ENCODE assay signal across 8 cellular contexts in genomic region chr19:57319869-57320179, GRCh38. TPM values are rescaled to one million over a fixed set of nuclear protein-coding genes. Genes with fewer than 3 reads are reported as not detected.
DNase-seq lines count a peak whose midpoint lies in the region; ATAC-seq and TF ChIP-seq lines count a peak whose summit lies in the region.

No MANE protein-coding gene starts in this region.

- peak overlapping the region; percentile 84 for H3K27ac Mint-ChIP-seq in activated naive CD4-positive, alpha-beta T cell treated with anti-CD3 and anti-CD28 coated beads for 36 hours

- H3K27me3 Mint-ChIP-seq in activated naive CD4-positive, alpha-beta T cell treated with anti-CD3 and anti-CD28 coated beads for 36 hours (ENCODE audit: low read depth): peaks cover 28% of the 10 kb centered on the region

- peak in 1 of 2 donors; percentile 44 for ATAC-seq in upper lobe of left lung (ENCODE audit: low FRiP score in 2 of 2)

- peaks cover 2 to 18% (median 13%) of the 10 kb centered on the region in 4 donors for H3K4me1 ChIP-seq in liver (ENCODE audit: control insufficient read depth in 4 of 4, insufficient read depth in 4 of 4, low read length in 3 of 4)
- peaks cover 14 to 23% (median 18%) of the 10 kb centered on the region in 4 donors for H3K4me1 ChIP-seq in upper lobe of left lung

- DNase-seq in activated naive CD4-positive, alpha-beta T cell treated with anti-CD3 and anti-CD28 coated beads for 36 hours: no peak
- no peak for DNase-seq in activated naive CD4-positive, alpha-beta T cell treated with anti-CD3 and anti-CD28 coated beads, Interleukin-2, amount 50 U/mL, for 16 hours
- DNase-seq in astrocyte of the cerebellum (ENCODE audit: low read depth): no peak
- DNase-seq in upper lobe of left lung: no peak
- no peak for DNase-seq in NCI-H510A (lab: John Stamatoyannopoulos, UW)
- no peak for DNase-seq in stimulated activated CD4-positive, alpha-beta T cell treated with anti-CD3 and anti-CD28 coated beads, Interleukin-2, amount 100 ng/mL, for 48 hours
- no peak for DNase-seq in NCI-H146 (lab: John Stamatoyannopoulos, UW)

- H3K9me3 ChIP-seq in liver (ENCODE audit: control insufficient read depth in 4 of 4, low read length in 3 of 4) (peaks cover 3 to 21% (median 18%) of the 10 kb centered on the region in 4 donors), upper lobe of left lung (peaks cover 0 to 3% (median 2%) of the 10 kb centered on the region in 4 donors)

- H3K27ac ChIP-seq in liver (ENCODE audit: low read depth in 1 of 2, low read length in 2 of 2): peak overlapping the region; percentile 50 to 72
- H3K27ac ChIP-seq in upper lobe of left lung: peak overlapping the region; percentile 82 to 92 (median 88)

- peaks cover 21% of the 10 kb centered on the region for H3K4me1 Mint-ChIP-seq in activated naive CD4-positive, alpha-beta T cell treated with anti-CD3 and anti-CD28 coated beads for 36 hours (ENCODE audit: low read depth)

- H3K36me3 ChIP-seq in liver (ENCODE audit: control insufficient read depth in 4 of 4, insufficient read depth in 3 of 4, low read depth in 1 of 4, low read length in 3 of 4) (peaks cover 2 to 15% (median 14%) of the 10 kb centered on the region in 4 donors), upper lobe of left lung (peaks cover 0 to 16% (median 16%) of the 10 kb centered on the region in 4 donors)

- TF ChIP-seq EP300 in upper lobe of left lung (IDR thresholded peaks at IDR 0.05): no peak

- peak overlapping the region; percentile 84 for H3K4me3 Mint-ChIP-seq in activated naive CD4-positive, alpha-beta T cell treated with anti-CD3 and anti-CD28 coated beads for 36 hours

- in situ Hi-C loops in astrocyte of the cerebellum (cut with HindIII; ENCODE audit: low sequenced_read_pairs): no loop called here

- H3K9me3 Mint-ChIP-seq in activated naive CD4-positive, alpha-beta T cell treated with anti-CD3 and anti-CD28 coated beads for 36 hours: peaks cover 30% of the 10 kb centered on the region

- no peak for TF ChIP-seq POLR2A in upper lobe of left lung (IDR thresholded peaks at IDR 0.05)

- TF ChIP-seq CTCF in astrocyte of the cerebellum (IDR thresholded peaks at IDR 0.05; ENCODE audit: low read depth, low read length, missing control alignments) (no peak), liver (IDR thresholded peaks at IDR 0.05; ENCODE audit: low read depth, low read length, missing input control) (no peak), upper lobe of left lung (IDR thresholded peaks at IDR 0.05) (no peak)

- H3K36me3 Mint-ChIP-seq in activated naive CD4-positive, alpha-beta T cell treated with anti-CD3 and anti-CD28 coated beads for 36 hours (ENCODE audit: low read depth): peaks cover 54% of the 10 kb centered on the region

- H3K27me3 ChIP-seq in liver (ENCODE audit: control insufficient read depth in 4 of 4, insufficient read depth in 4 of 4, low read length in 3 of 4) (no peaks in the 10 kb centered on the region), upper lobe of left lung (peaks cover 0 to 4% (median 0%) of the 10 kb centered on the region in 4 donors)

- TF ChIP-seq RAD21 in liver (IDR thresholded peaks at IDR 0.05): no peak

- H3K9ac ChIP-seq in liver (ENCODE audit: low read depth in 1 of 2, low read length in 2 of 2): peak overlapping the region; percentile 19 to 81

- WGBS in liver: 0% methylated on average over 1 of the region's 1 CpG
- WGBS in upper lobe of left lung, 2 donors: 0% methylated on average over 1 of the region's 1 CpG

- intact Hi-C loops in activated naive CD4-positive, alpha-beta T cell treated with anti-CD3 and anti-CD28 coated beads for 36 hours (cut with micrococcal nuclease): loop anchor here (1.0 to 2.0 kb wide), 4 partner anchors 41 to 80 kb away; partner anchors contain the start of genes TRAPPC2B, ZNF547, ZNF548 and ZNF805

- H3K4me3 ChIP-seq in astrocyte of the cerebellum (ENCODE audit: low read depth, low read length) (peak overlapping the region; percentile 88), liver (ENCODE audit: low read depth in 1 of 3, low read length in 3 of 3) (peak overlapping the region; percentile 64 to 90 (median 66)), upper lobe of left lung (peak overlapping the region; percentile 46 to 97 (median 86))

- CTCF ChIA-PET in activated naive CD4-positive, alpha-beta T cell treated with anti-CD3 and anti-CD28 coated beads for 36 hours (lab: Charles Lee): no interaction called here

TF ChIP-seq in liver, 16 proteins besides CTCF, POLR2A, EP300 and RAD21:
- TF ChIP-seq JUND (IDR thresholded peaks at IDR 0.05): no peak
- TF ChIP-seq, protein P1, sequence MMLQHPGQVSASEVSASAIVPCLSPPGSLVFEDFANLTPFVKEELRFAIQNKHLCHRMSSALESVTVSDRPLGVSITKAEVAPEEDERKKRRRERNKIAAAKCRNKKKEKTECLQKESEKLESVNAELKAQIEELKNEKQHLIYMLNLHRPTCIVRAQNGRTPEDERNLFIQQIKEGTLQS (IDR thresholded peaks at IDR 0.05): no peak
- TF ChIP-seq HNF4A (conservative IDR thresholded peaks at IDR 0.05): no peak
- no peak for TF ChIP-seq EGR1 (IDR thresholded peaks at IDR 0.05; ENCODE audit: low read depth in 2 of 2)
- no peak for TF ChIP-seq SP1 (IDR thresholded peaks at IDR 0.05)
- TF ChIP-seq FOXA1 (IDR thresholded peaks at IDR 0.05): no peak
- TF ChIP-seq TAF1 (conservative IDR thresholded peaks at IDR 0.05): no peak
- no peak for TF ChIP-seq YY1 (IDR thresholded peaks at IDR 0.05)
- TF ChIP-seq, protein P2, sequence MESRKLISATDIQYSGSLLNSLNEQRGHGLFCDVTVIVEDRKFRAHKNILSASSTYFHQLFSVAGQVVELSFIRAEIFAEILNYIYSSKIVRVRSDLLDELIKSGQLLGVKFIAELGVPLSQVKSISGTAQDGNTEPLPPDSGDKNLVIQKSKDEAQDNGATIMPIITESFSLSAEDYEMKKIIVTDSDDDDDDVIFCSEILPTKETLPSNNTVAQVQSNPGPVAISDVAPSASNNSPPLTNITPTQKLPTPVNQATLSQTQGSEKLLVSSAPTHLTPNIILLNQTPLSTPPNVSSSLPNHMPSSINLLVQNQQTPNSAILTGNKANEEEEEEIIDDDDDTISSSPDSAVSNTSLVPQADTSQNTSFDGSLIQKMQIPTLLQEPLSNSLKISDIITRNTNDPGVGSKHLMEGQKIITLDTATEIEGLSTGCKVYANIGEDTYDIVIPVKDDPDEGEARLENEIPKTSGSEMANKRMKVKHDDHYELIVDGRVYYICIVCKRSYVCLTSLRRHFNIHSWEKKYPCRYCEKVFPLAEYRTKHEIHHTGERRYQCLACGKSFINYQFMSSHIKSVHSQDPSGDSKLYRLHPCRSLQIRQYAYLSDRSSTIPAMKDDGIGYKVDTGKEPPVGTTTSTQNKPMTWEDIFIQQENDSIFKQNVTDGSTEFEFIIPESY (IDR thresholded peaks at IDR 0.05): no peak

RNA-seq across cellular contexts. Expression of gene ZNF543, which starts 0.4 kb away (rescaled TPM):
- 1 to 10 TPM; 3.2 to 3.5 TPM for total RNA-seq in activated naive CD4-positive, alpha-beta T cell treated with anti-CD3 and anti-CD28 coated beads for 36 hours
- total RNA-seq in liver: 1 to 10 TPM; 3.8 to 8.4 TPM
- polyA plus RNA-seq in liver: under 1 TPM; 0.38 to 0.58 TPM
- total RNA-seq in upper lobe of left lung: 10 to 100 TPM in 1 of 6 donors, 1 to 10 TPM in 5; 3.4 to 10.5 (median 6.0) TPM

RNA-seq across cellular contexts. Expression of gene ZNF304, which starts 31.2 kb away (rescaled TPM):
- total RNA-seq in activated naive CD4-positive, alpha-beta T cell treated with anti-CD3 and anti-CD28 coated beads for 36 hours: 1 to 10 TPM; 3.3 to 3.6 TPM
- total RNA-seq in liver (1 to 10 TPM; 3.2 to 5.6 TPM), upper lobe of left lung (1 to 10 TPM; 2.1 to 8.8 (median 7.3) TPM)
- polyA plus RNA-seq in liver: 1 to 10 TPM in 1 of 2 donors, under 1 TPM in 1; 0.90 to 1.3 TPM

RNA-seq across cellular contexts. Expression of gene ZNF460, which starts 39.5 kb away (rescaled TPM):
- 10 to 100 TPM; 61.4 to 63.3 TPM for total RNA-seq in activated naive CD4-positive, alpha-beta T cell treated with anti-CD3 and anti-CD28 coated beads for 36 hours
- total RNA-seq in liver (10 to 100 TPM; 36.4 to 54.4 TPM), upper lobe of left lung (10 to 100 TPM; 37.6 to 88.0 (median 53.6) TPM)
- polyA plus RNA-seq in liver: 1 to 10 TPM in 1 of 2 donors, under 1 TPM in 1; 0.24 to 2.3 TPM

RNA-seq across cellular contexts. Expression of gene TRAPPC2B, which starts 43.5 kb away (rescaled TPM):
- 1 to 10 TPM; 3.1 to 3.4 TPM for total RNA-seq in activated naive CD4-positive, alpha-beta T cell treated with anti-CD3 and anti-CD28 coated beads for 36 hours
- total RNA-seq in liver (1 to 10 TPM; 2.8 to 6.1 TPM), upper lobe of left lung (10 to 100 TPM in 4 of 6 donors, 1 to 10 TPM in 2; 6.2 to 29.3 (median 12.8) TPM)
- 1 to 10 TPM; 3.1 to 4.2 TPM for polyA plus RNA-seq in liver

RNA-seq across cellular contexts. Expression of gene ZNF547, which starts 43.5 kb away (rescaled TPM):
- total RNA-seq in activated naive CD4-positive, alpha-beta T cell treated with anti-CD3 and anti-CD28 coated beads for 36 hours: 1 to 10 TPM in 1 of 2 experiments, under 1 TPM in 1; 0.84 to 1.3 TPM
- 1 to 10 TPM; 1.7 to 1.8 TPM for total RNA-seq in liver
- under 1 TPM; 0.22 to 0.33 TPM for polyA plus RNA-seq in liver
- total RNA-seq in upper lobe of left lung: 1 to 10 TPM in 5 of 6 donors, under 1 TPM in 1; 0.89 to 9.4 (median 3.2) TPM
